Comparison of ENCODE assay signal across 11 cellular contexts in genomic region chr10:598415-599170, GRCh38.
DNase-seq lines count a peak whose midpoint lies in the region; ATAC-seq and TF ChIP-seq lines count a peak whose summit lies in the region.
"Had no signal": no experiment of that assay in that cellular context is flagged by ENCODE, and none has a peak within 500 bp of the region (broad histone marks: within the 10 kb centered on the region; RNA-seq: fewer than 3 reads in every experiment).

No MANE protein-coding gene starts in this region.

- peak; percentile 99 for DNase-seq in AG04449 (ENCODE audit: low read depth, low spot score)
- DNase-seq in chondrocyte (ENCODE audit: low spot score), result no peak
- DNase-seq in Peyer's patch, result no peak
- DNase-seq in activated naive CD4-positive, alpha-beta T cell (lab: John Stamatoyannopoulos, UW), result no peak
- DNase-seq: colonic mucosa had no signal

- peak overlapping the region; percentile 42 for H3K4me3 Mint-ChIP-seq in chondrocyte (ENCODE audit: unreplicated experiment)
- H3K4me3 Mint-ChIP-seq: B cell had no signal

- H3K27ac Mint-ChIP-seq in chondrocyte (ENCODE audit: unreplicated experiment), result peak overlapping the region; percentile 98
- H3K27ac Mint-ChIP-seq: B cell had no signal

- H3K27me3 Mint-ChIP-seq in chondrocyte (ENCODE audit: low read depth), result no peaks in the 10 kb centered on the region

- no peaks in the 10 kb centered on the region for H3K9me3 Mint-ChIP-seq in chondrocyte (ENCODE audit: low read depth)

- H3K36me3 ChIP-seq in HUES64 (ENCODE audit: insufficient read depth, low read length) (no peaks in the 10 kb centered on the region), mesodermal cell (ENCODE audit: control insufficient read depth, insufficient read depth, low read length) (no peaks in the 10 kb centered on the region), Peyer's patch (no peaks in the 10 kb centered on the region)
- H3K36me3 ChIP-seq: colonic mucosa had no signal

- ATAC-seq in HG03521 (IDR thresholded peaks at IDR 0.05; ENCODE audit: unreplicated experiment) (no peak), GM19023 (IDR thresholded peaks at IDR 0.05; ENCODE audit: unreplicated experiment) (no peak)

- TF ChIP-seq CTCF in AG04449 (IDR thresholded peaks at IDR 0.05; ENCODE audit: insufficient read depth, low read length, missing control alignments), result no peak
- no peak for TF ChIP-seq CTCF in chondrocyte (IDR thresholded peaks at IDR 0.05)
- TF ChIP-seq CTCF in Peyer's patch (IDR thresholded peaks at IDR 0.05), result no peak

- no peak for TF ChIP-seq POLR2A in Peyer's patch (IDR thresholded peaks at IDR 0.05)

- peak overlapping the region; percentile 40; the same call in 1 of the 2 replicates for H3K27ac ChIP-seq in HUES64 (ENCODE audit: low read depth, low read length)
- H3K27ac ChIP-seq in mesodermal cell (ENCODE audit: low read depth, low read length, severe bottlenecking), result peak overlapping the region; percentile 97
- peak overlapping the region in 1 of 4 donors; percentile 29 for H3K27ac ChIP-seq in Peyer's patch
- H3K27ac ChIP-seq: colonic mucosa had no signal

- CTCF ChIA-PET in AG04449 (lab: Yijun Ruan, JAX), result interaction anchor here (1.2 kb wide), 1 partner anchor 11 kb away, joined by 4 read pairs; no protein-coding TSS in a partner anchor

- H3K4me3 ChIP-seq in AG04449 (ENCODE audit: low read depth, low read length), result peak overlapping the region; percentile 24
- no peak overlapping the region for H3K4me3 ChIP-seq in HUES64 (ENCODE audit: low read length)
- H3K4me3 ChIP-seq in mesodermal cell (ENCODE audit: extremely low read depth, insufficient read depth, low read length, poor library complexity, severe bottlenecking), result no peak overlapping the region
- H3K4me3 ChIP-seq in Peyer's patch, result no peak overlapping the region
- H3K4me3 ChIP-seq: colonic mucosa, skin epidermis had no signal

- no peak overlapping the region; the same call in 1 of the 2 replicates for H3K9ac ChIP-seq in HUES64 (ENCODE audit: low read depth, low read length)

- no peaks in the 10 kb centered on the region for H3K9me3 ChIP-seq in HUES64 (ENCODE audit: insufficient read depth, low read depth, low read length)
- no peaks in the 10 kb centered on the region for H3K9me3 ChIP-seq in mesodermal cell (ENCODE audit: control insufficient read depth, low read length)
- H3K9me3 ChIP-seq in Peyer's patch, result no peaks in the 10 kb centered on the region
- H3K9me3 ChIP-seq: colonic mucosa had no signal

- H3K4me1 Mint-ChIP-seq in chondrocyte (ENCODE audit: low read depth), result peaks cover 65% of the 10 kb centered on the region
- H3K4me1 Mint-ChIP-seq: B cell had no signal

- WGBS in HUES64, result 71% methylated on average over 17 of the region's 17 CpGs
- WGBS in mesodermal cell (ENCODE audit: insufficient coverage in 2 of 2), 2 experiments, result 55 to 74% methylated on average over 6 to 8 of the region's 17 CpGs

- POLR2A ChIA-PET in AG04449 (lab: Yijun Ruan, JAX), result interaction anchor here (0.5 to 1.1 kb wide), 4 partner anchors 9 to 30 kb away, joined by 3 to 6 read pairs (median 3); no protein-coding TSS in a partner anchor

- H3K27me3 ChIP-seq in HUES64 (ENCODE audit: insufficient read depth, low read length) (no peaks in the 10 kb centered on the region), Peyer's patch (no peaks in the 10 kb centered on the region)
- H3K27me3 ChIP-seq: colonic mucosa had no signal

- no peaks in the 10 kb centered on the region for H3K36me3 Mint-ChIP-seq in chondrocyte (ENCODE audit: low read depth)

- peaks cover 21% of the 10 kb centered on the region for H3K4me1 ChIP-seq in HUES64 (ENCODE audit: insufficient read depth, low read length)
- peaks cover 56% of the 10 kb centered on the region for H3K4me1 ChIP-seq in mesodermal cell (ENCODE audit: control insufficient read depth, insufficient read depth, low read length, poor library complexity, severe bottlenecking)
- no peaks in the 10 kb centered on the region for H3K4me1 ChIP-seq in Peyer's patch
- H3K4me1 ChIP-seq: colonic mucosa had no signal
